ENCODE assay signal across 24 cellular contexts in the genomic region with DNA sequence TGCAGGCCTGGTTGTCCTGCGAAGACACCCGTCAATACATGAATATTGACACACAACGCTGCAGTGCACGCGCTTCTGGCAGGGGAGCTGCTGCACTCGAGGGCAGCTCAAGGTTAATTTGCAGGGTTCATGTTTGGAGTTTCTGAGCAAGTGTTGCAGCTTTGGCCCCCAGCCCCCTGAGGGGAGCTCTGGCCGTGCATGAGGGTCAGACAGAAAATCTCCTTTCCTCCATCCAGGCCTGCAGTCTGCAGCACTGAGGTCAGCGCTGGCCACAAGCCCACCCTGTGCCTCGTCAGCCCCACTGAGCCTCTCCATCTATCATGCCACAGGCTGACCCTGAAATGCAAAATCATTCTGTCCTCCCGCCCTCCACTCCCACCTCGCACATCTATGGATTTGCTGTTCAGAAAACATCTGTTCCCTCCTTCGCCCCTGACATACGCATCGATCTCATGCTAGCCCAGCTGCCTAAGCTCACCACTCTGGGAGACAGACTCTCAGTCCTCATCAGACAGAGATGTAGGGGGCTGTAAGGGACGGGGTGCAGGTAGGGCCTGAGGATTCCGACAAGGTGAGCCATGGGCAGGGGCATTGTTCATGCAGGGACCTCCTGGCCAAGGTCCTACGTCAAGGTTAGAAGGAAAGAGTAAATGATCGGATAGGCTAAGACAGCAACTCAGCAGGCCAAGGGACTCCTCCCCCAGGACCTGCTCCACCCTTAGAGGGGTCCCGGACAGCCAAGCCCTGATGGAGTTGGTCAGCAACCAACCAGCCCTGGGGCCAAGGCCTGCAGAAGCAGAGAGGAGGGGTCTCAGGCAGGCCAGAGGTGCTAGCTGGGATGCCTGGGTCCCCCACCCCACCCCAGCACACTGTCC.
A peak's percentile ranks its signal among the peaks of the same experiment; 100 is the strongest.
DNase-seq lines count a peak whose midpoint lies in the region; FAIRE-seq and TF ChIP-seq lines count a peak whose summit lies in the region.
"Had no signal": no experiment of that assay in that cellular context is flagged by ENCODE, and none has a peak within 500 bp of the region (broad histone marks: within the 10 kb centered on the region; RNA-seq: fewer than 3 reads in every experiment).

No MANE protein-coding gene starts in this region.

- H3K27me3 ChIP-seq in osteoblast (ENCODE audit: insufficient read depth, low read length), result peaks cover 6% of the 10 kb centered on the region

- FAIRE-seq in urothelium cell line (lab: Jason Lieb, UNC), result peak; percentile 27
- FAIRE-seq: GM12891, HTR-8/SVneo had no signal

- H3K27ac Mint-ChIP-seq in glutamatergic neuron (ENCODE audit: unreplicated experiment), result peak overlapping the region; percentile 87
- H3K27ac Mint-ChIP-seq: HFFc6 had no signal

- no peaks in the 10 kb centered on the region for H3K36me3 ChIP-seq in osteoblast (ENCODE audit: insufficient read depth, low read length)
- H3K36me3 ChIP-seq: HAP-1 had no signal

- H3K36me3 Mint-ChIP-seq in glutamatergic neuron (ENCODE audit: unreplicated experiment), result no peaks in the 10 kb centered on the region

- H4K20me1 ChIP-seq in osteoblast (ENCODE audit: insufficient read depth, low read length), result no peaks in the 10 kb centered on the region

- no peak overlapping the region for H3K4me2 ChIP-seq in osteoblast (ENCODE audit: insufficient read depth, low read length)

- H3K4me1 Mint-ChIP-seq in glutamatergic neuron (ENCODE audit: low read depth, unreplicated experiment), result peaks cover 52% of the 10 kb centered on the region

- no peaks in the 10 kb centered on the region for H3K9me3 ChIP-seq in osteoblast (ENCODE audit: low read depth, low read length)
- H3K9me3 ChIP-seq: HAP-1 had no signal

- peak; percentile 27 to 70 for DNase-seq in NCI-H524 (lab: John Stamatoyannopoulos, UW)
- DNase-seq in NCI-H524 treated with DMSO at 0.1 percent for 48 hours (lab: John Stamatoyannopoulos, UW), result no peak
- no peak for DNase-seq in glutamatergic neuron
- peak; percentile 69 for DNase-seq in osteoblast (ENCODE audit: insufficient read length, low spot score, missing footprints)
- no peak for DNase-seq in urothelium cell line (ENCODE audit: low spot score)
- DNase-seq in MV-4-11 (lab: John Stamatoyannopoulos, UW), result no peak
- DNase-seq in SKM-1 treated with dmso at 0.1 percent for 144 hours (lab: John Stamatoyannopoulos, UW; ENCODE audit: unreplicated experiment), result no peak
- DNase-seq: 8988T, ACHN, Calu3, DMS79 treated with DMSO at 0.1 percent for 48 hours, GF-D8, GOT3, HFFc6, KBM-7, NCI-H2081, NCI-H2171, NCI-H345, NCI-H526, SHP77 treated with DMSO at 0.1 percent for 48 hours had no signal

- H3K79me2 ChIP-seq in osteoblast (ENCODE audit: insufficient read depth, low read length), result no peaks in the 10 kb centered on the region

- no peak overlapping the region for H3K4me3 ChIP-seq in osteoblast (ENCODE audit: insufficient read depth, low read length)
- H3K4me3 ChIP-seq: HAP-1 had no signal

- peak overlapping the region; percentile 81 for H3K4me3 Mint-ChIP-seq in glutamatergic neuron (ENCODE audit: unreplicated experiment)
- H3K4me3 Mint-ChIP-seq: HFFc6 had no signal

- peaks cover 28% of the 10 kb centered on the region for H3K9me3 Mint-ChIP-seq in glutamatergic neuron (ENCODE audit: unreplicated experiment)
- H3K9me3 Mint-ChIP-seq: HFFc6 had no signal

- peaks cover 8% of the 10 kb centered on the region for H3K4me1 ChIP-seq in osteoblast (ENCODE audit: insufficient read depth, low read length)

- peaks cover 23% of the 10 kb centered on the region for H3K27me3 Mint-ChIP-seq in glutamatergic neuron (ENCODE audit: unreplicated experiment)

- H2AFZ ChIP-seq in osteoblast (ENCODE audit: low read length), result no peak overlapping the region

- TF ChIP-seq CTCF in glutamatergic neuron (IDR thresholded peaks at IDR 0.05; ENCODE audit: partially characterized antibody, unreplicated experiment) (no peak), osteoblast (IDR thresholded peaks at IDR 0.05; ENCODE audit: extremely low read depth, low read depth, low read length) (no peak)

- H3K27ac ChIP-seq in osteoblast (ENCODE audit: low read depth, low read length), result no peak overlapping the region
- H3K27ac ChIP-seq: RWPE1 had no signal

Comparison
In these comparisons a context has a peak if more than half of its experiments do, and no peak if none do; other contexts are left out.
1. DNase-seq: peak in NCI-H524 (2 of 2) and osteoblast (single experiment); none in NCI-H524 treated with DMSO at 0.1 percent for 48 hours (single experiment), glutamatergic neuron (single experiment), urothelium cell line (single experiment), MV-4-11 (single experiment) and SKM-1 treated with dmso at 0.1 percent for 144 hours (single experiment).